Comparison of ENCODE assay signal across 20 cellular contexts in the genomic region with DNA sequence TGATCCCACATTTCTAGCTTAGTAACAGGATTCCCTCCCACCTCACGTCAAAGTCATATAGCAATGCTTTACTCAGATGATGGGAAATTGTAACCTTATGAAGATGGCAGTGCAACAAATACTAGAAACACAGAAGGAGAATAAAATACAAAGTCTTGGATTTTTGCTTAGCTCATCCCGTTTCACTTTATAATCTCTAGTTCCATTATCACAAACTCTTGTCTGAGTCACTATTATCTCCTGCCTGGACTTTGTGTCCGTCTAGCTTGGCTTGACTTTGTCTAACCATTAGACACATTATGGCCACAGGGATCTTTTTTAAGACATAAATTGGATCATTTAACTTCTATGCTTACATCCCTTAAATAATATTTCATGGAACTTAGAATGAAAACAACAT.
"Had no signal": no experiment of that assay in that cellular context is flagged by ENCODE, and none has a peak within 500 bp of the region (broad histone marks: within the 10 kb centered on the region; RNA-seq: fewer than 3 reads in every experiment).

No MANE protein-coding gene starts in this region.

- H3K9me2 ChIP-seq: SK-N-SH had no signal

- DNase-seq: KBM-7; NCI-H1092; NCI-H1105 treated with DMSO at 0.1 percent for 48 hours; NCI-H1417 treated with DMSO at 0.1 percent for 48 hours; NCI-H146; NCI-H1694 treated with DMSO at 0.1 percent for 48 hours; NCI-H1930; NCI-H2081; NCI-H2107; NCI-H2227 treated with DMSO at 0.1 percent for 48 hours; NCI-H524; NCI-H526 treated with DMSO at 0.1 percent for 48 hours; NCI-H748 treated with DMSO at 0.1 percent for 48 hours; NK-92 treated with Interleukin-12 subunit alpha and Interleukin-12 subunit beta, amount 100 ng/mL, for 24 hours; SHP77; SK-N-SH; SW 1271; T-cell had no signal

- H3K4me2 ChIP-seq: SK-N-SH had no signal

- H3K9me3 ChIP-seq: SK-N-SH had no signal

- H3K27ac ChIP-seq: RWPE1 had no signal

- H3K9ac ChIP-seq: SK-N-SH had no signal

- ATAC-seq: Panc1, T-cell had no signal
